Comparison of ENCODE assay signal across 8 cellular contexts in genomic region chr5:150486402-150487198, GRCh38. TPM values are rescaled to one million over a fixed set of nuclear protein-coding genes. Genes with fewer than 3 reads are reported as not detected.
DNase-seq lines count a peak whose midpoint lies in the region; ATAC-seq and TF ChIP-seq lines count a peak whose summit lies in the region.

No MANE protein-coding gene starts in this region.

- H3K9me3 ChIP-seq in CD4-positive, alpha-beta memory T cell (ENCODE audit: control insufficient read depth in 1 of 2, low read length in 2 of 2) = no peaks in the 10 kb centered on the region
- H3K9me3 ChIP-seq in HCT116 (ENCODE audit: control insufficient read depth in 1 of 2, insufficient read depth in 1 of 2, low read depth in 1 of 2, low read length in 2 of 2) (no peaks in the 10 kb centered on the region), ovary (no peaks in the 10 kb centered on the region)

- peak overlapping the region; percentile 96 for H3K9ac ChIP-seq in HCT116 (ENCODE audit: low read length)

- no TSS peak for BruUV-seq in HCT116 (replicated peaks; lab: Mats Ljungman, UMichigan)

- CTCF ChIA-PET in CD4-positive, alpha-beta memory T cell (lab: Charles Lee; ENCODE audit: partially characterized antibody) = interaction anchor here (0.7 to 1.5 kb wide), 2 partner anchors 11 to 36 kb away, joined by 3 to 5 read pairs; no protein-coding TSS in a partner anchor
- CTCF ChIA-PET in HCT116 (lab: Charles Lee) = interaction anchor here (2.8 kb wide), 1 partner anchor 11 kb away, joined by 9 read pairs; no protein-coding TSS in a partner anchor
- CTCF ChIA-PET in RWPE1 (lab: Yijun Ruan, JAX) = interaction anchor here (0.7 to 2.3 kb wide), 9 partner anchors 11 to 169 kb away, joined by 3 to 10 read pairs (median 5); no protein-coding TSS in a partner anchor

- H3K9me2 ChIP-seq in HCT116 (ENCODE audit: insufficient read depth) = no peaks in the 10 kb centered on the region

- H3K36me3 Mint-ChIP-seq in CD4-positive, alpha-beta memory T cell = no peaks in the 10 kb centered on the region
- H3K36me3 Mint-ChIP-seq in activated naive CD8-positive, alpha-beta T cell treated with anti-CD3 and anti-CD28 coated beads, Interleukin-2, amount 10 ng/mL, durations not matched to agents 7 days and 5 days = no peaks in the 10 kb centered on the region

- H2AFZ ChIP-seq in HCT116 (ENCODE audit: low read depth, low read length, poor library complexity, severe bottlenecking) = no peak overlapping the region

- POLR2A ChIA-PET in CD4-positive, alpha-beta memory T cell (lab: Charles Lee; ENCODE audit: partially characterized antibody) = interaction anchor here (0.7 to 1.0 kb wide), 2 partner anchors 36 to 126 kb away, joined by 3 to 4 read pairs; no protein-coding TSS in a partner anchor
- POLR2A ChIA-PET in HCT116 (lab: Charles Lee) (interaction anchor here (0.9 kb wide), 1 partner anchor 12 kb away, joined by 3 read pairs; no protein-coding TSS in a partner anchor), RWPE1 (lab: Yijun Ruan, JAX; ENCODE audit: low non-redundant PET) (interaction anchor here (0.6 kb wide), 4 partner anchors 11 to 263 kb away, joined by 3 to 8 read pairs (median 3); no protein-coding TSS in a partner anchor)
- POLR2A ChIA-PET in activated naive CD8-positive, alpha-beta T cell treated with anti-CD3 and anti-CD28 coated beads, Interleukin-2, amount 10 ng/mL, durations not matched to agents 7 days and 5 days (lab: Charles Lee) = no interaction called here

- RAD21 ChIA-PET in HCT116 (lab: Charles Lee; ENCODE audit: low non-redundant PET in 1 of 2, low total read pairs in 2 of 2, uncharacterized antibody in 2 of 2, unreplicated experiment in 2 of 2) = no interaction called here

- H4K20me1 ChIP-seq in HCT116 (ENCODE audit: insufficient read depth) = no peaks in the 10 kb centered on the region

- ATAC-seq in HCT116 (peak; percentile 65), Right ventricle myocardium superior (ENCODE audit: poor library complexity) (peak; percentile 13), GM18907 (IDR thresholded peaks at IDR 0.05; ENCODE audit: unreplicated experiment) (no peak), GM18520 (IDR thresholded peaks at IDR 0.05; ENCODE audit: unreplicated experiment) (no peak)
- peak; percentile 54 for ATAC-seq in activated naive CD8-positive, alpha-beta T cell treated with anti-CD3 and anti-CD28 coated beads, Interleukin-2, amount 10 ng/mL, durations not matched to agents 7 days and 5 days (ENCODE audit: low read depth)

- H3K4me3 Mint-ChIP-seq in CD4-positive, alpha-beta memory T cell = peak overlapping the region; percentile 61 to 82 (median 70)
- peak overlapping the region; percentile 51 for H3K4me3 Mint-ChIP-seq in activated naive CD8-positive, alpha-beta T cell treated with anti-CD3 and anti-CD28 coated beads, Interleukin-2, amount 10 ng/mL, durations not matched to agents 7 days and 5 days

- no peak for TF ChIP-seq EP300 in ovary (IDR thresholded peaks at IDR 0.05)

- TF ChIP-seq POLR2A in HCT116 (IDR thresholded peaks at IDR 0.05; ENCODE audit: borderline replicate concordance, extremely low read depth, insufficient read depth, insufficient read length) = no peak
- TF ChIP-seq POLR2A in ovary (IDR thresholded peaks at IDR 0.05) = no peak

- H3K27me3 Mint-ChIP-seq in CD4-positive, alpha-beta memory T cell = peaks cover 4 to 15% of the 10 kb centered on the region in 2 donors
- H3K27me3 Mint-ChIP-seq in activated naive CD8-positive, alpha-beta T cell treated with anti-CD3 and anti-CD28 coated beads, Interleukin-2, amount 10 ng/mL, durations not matched to agents 7 days and 5 days = peaks cover 24% of the 10 kb centered on the region

- DNase-seq in CD4-positive, alpha-beta memory T cell = peak; percentile 46 to 68 (median 61)
- DNase-seq in HCT116 (ENCODE audit: low read depth, low spot score) (peak; percentile 46), RWPE1 (ENCODE audit: low spot score) (peak; percentile 87), Right ventricle myocardium superior (peak; percentile 74), ovary (peak; percentile 59 to 79 (median 77))
- peak; percentile 80 for DNase-seq in activated naive CD8-positive, alpha-beta T cell treated with anti-CD3 and anti-CD28 coated beads, Interleukin-2, amount 10 ng/mL, durations not matched to agents 7 days and 5 days

- intact Hi-C loops in CD4-positive, alpha-beta memory T cell (cut with micrococcal nuclease) = no loop called here
- intact Hi-C loops in HCT116 (cut with micrococcal nuclease) = no loop called here
- intact Hi-C loops in Right ventricle myocardium superior (cut with DNase I) = no loop called here
- intact Hi-C loops in ovary (cut with DNase I) = loop anchor here in 1 of 4 donors (5.0 kb wide), 1 partner anchor 36 kb away; no protein-coding TSS in a partner anchor

- no peak for TF ChIP-seq RAD21 in HCT116 (IDR thresholded peaks at IDR 0.05; ENCODE audit: low read depth)

- no peak for TF ChIP-seq CTCF in HCT116 (IDR thresholded peaks at IDR 0.05 in 2 of 3, conservative IDR thresholded peaks at IDR 0.05 in 1 of 3; ENCODE audit: borderline replicate concordance in 1 of 3, insufficient read depth in 1 of 3, low read depth in 2 of 3, low read length in 2 of 3)
- TF ChIP-seq CTCF in RWPE1 (conservative IDR thresholded peaks at IDR 0.05; ENCODE audit: low read depth) = no peak
- TF ChIP-seq CTCF in ovary (IDR thresholded peaks at IDR 0.05) = peak in 1 of 3 donors; percentile 12

- no peak overlapping the region for H3K27ac ChIP-seq in CD4-positive, alpha-beta memory T cell (ENCODE audit: low read depth, low read length)
- H3K27ac ChIP-seq in HCT116 (ENCODE audit: low read depth, low read length) (peak overlapping the region; percentile 77), RWPE1 (peak overlapping the region; percentile 90), ovary (peak overlapping the region; percentile 87 to 89)

- peak overlapping the region in 3 of 7 donors; percentile 68 to 79 (median 73) for H3K27ac Mint-ChIP-seq in CD4-positive, alpha-beta memory T cell
- H3K27ac Mint-ChIP-seq in activated naive CD8-positive, alpha-beta T cell treated with anti-CD3 and anti-CD28 coated beads, Interleukin-2, amount 10 ng/mL, durations not matched to agents 7 days and 5 days = no peak overlapping the region

- H3K9me3 Mint-ChIP-seq in CD4-positive, alpha-beta memory T cell = peaks cover 0 to 2% (median 0%) of the 10 kb centered on the region in 8 donors
- H3K9me3 Mint-ChIP-seq in activated naive CD8-positive, alpha-beta T cell treated with anti-CD3 and anti-CD28 coated beads, Interleukin-2, amount 10 ng/mL, durations not matched to agents 7 days and 5 days = no peaks in the 10 kb centered on the region

- peak overlapping the region in 1 of 2 donors; percentile 43 for H3K4me3 ChIP-seq in CD4-positive, alpha-beta memory T cell (ENCODE audit: low read length in 2 of 2)
- H3K4me3 ChIP-seq in HCT116 (replicated peaks in 1 of 2; ENCODE audit: low read depth in 1 of 2, low read length in 2 of 2) = peak overlapping the region; percentile 78 to 91
- peak overlapping the region; percentile 74 for H3K4me3 ChIP-seq in ovary

- peaks cover 3% of the 10 kb centered on the region for H3K27me3 ChIP-seq in CD4-positive, alpha-beta memory T cell (ENCODE audit: insufficient read depth, low read length)
- H3K27me3 ChIP-seq in HCT116 (ENCODE audit: insufficient read depth, low read length) (no peaks in the 10 kb centered on the region), ovary (no peaks in the 10 kb centered on the region)

- peaks cover 7% of the 10 kb centered on the region for H3K4me1 ChIP-seq in CD4-positive, alpha-beta memory T cell (ENCODE audit: insufficient read depth, low read length)
- H3K4me1 ChIP-seq in HCT116 (ENCODE audit: control insufficient read depth in 1 of 2, insufficient read depth in 2 of 2, low read length in 2 of 2) = peaks cover 18 to 44% of the 10 kb centered on the region in 2 experiments
- H3K4me1 ChIP-seq in ovary (ENCODE audit: insufficient read depth) = peaks cover 35% of the 10 kb centered on the region

- 0 to 2% (median 0%) methylated on average over 24 to 60 of the region's 60 CpGs for WGBS in ovary, 3 donors

- H3K79me2 ChIP-seq in HCT116 (ENCODE audit: insufficient read depth, low read length) = peaks cover 51% of the 10 kb centered on the region

- peak overlapping the region; percentile 97 for H3K4me2 ChIP-seq in HCT116 (ENCODE audit: low read length)

- peaks cover 2 to 19% (median 12%) of the 10 kb centered on the region in 4 donors for H3K4me1 Mint-ChIP-seq in CD4-positive, alpha-beta memory T cell
- peaks cover 7% of the 10 kb centered on the region for H3K4me1 Mint-ChIP-seq in activated naive CD8-positive, alpha-beta T cell treated with anti-CD3 and anti-CD28 coated beads, Interleukin-2, amount 10 ng/mL, durations not matched to agents 7 days and 5 days

- H3K36me3 ChIP-seq in CD4-positive, alpha-beta memory T cell (ENCODE audit: insufficient read depth, low read length) = no peaks in the 10 kb centered on the region
- peaks cover 0 to 4% of the 10 kb centered on the region in 2 experiments; a peak in 1 of 4 replicates for H3K36me3 ChIP-seq in HCT116 (ENCODE audit: control insufficient read depth in 1 of 2, insufficient read depth in 2 of 2, low read length in 2 of 2)
- H3K36me3 ChIP-seq in ovary = no peaks in the 10 kb centered on the region

TF ChIP-seq in HCT116, 20 proteins besides CTCF, POLR2A, EP300 and RAD21 (continues in another document):
- TF ChIP-seq EZH2phosphoT487 (IDR thresholded peaks at IDR 0.05; ENCODE audit: borderline replicate concordance) = no peak
- TF ChIP-seq EZH2 (IDR thresholded peaks at IDR 0.05) = no peak
- peak; percentile 18 for TF ChIP-seq TCF7L2 (IDR thresholded peaks at IDR 0.05; ENCODE audit: borderline replicate concordance, extremely low read depth, insufficient read depth, insufficient read length)
- no peak for TF ChIP-seq ATF3 (IDR thresholded peaks at IDR 0.05)

RNA-seq across cellular contexts. Expression of gene NDST1, which starts 21.3 kb away (rescaled TPM):
- under 1 TPM; 0.35 to 0.64 TPM for total RNA-seq in CD4-positive, alpha-beta memory T cell
- polyA plus RNA-seq in CD4-positive, alpha-beta memory T cell = under 1 TPM in 1 of 2 donors, not detected in 1; 0.29 TPM
- 33.1 TPM for total RNA-seq in HCT116 (2021; ENCODE audit: unreplicated experiment)
- polyA plus RNA-seq in HCT116 (2012) = 14.9 and 19.5 TPM in 2 replicates
- 1 to 10 TPM; 1.0 to 1.9 TPM for total RNA-seq in activated naive CD8-positive, alpha-beta T cell treated with anti-CD3 and anti-CD28 coated beads, Interleukin-2, amount 10 ng/mL, durations not matched to agents 7 days and 5 days
- 50.8 TPM for total RNA-seq in Right ventricle myocardium superior
- 100 to 1,000 TPM in 3 of 7 donors, 10 to 100 TPM in 4; 31.0 to 139 (median 92.8) TPM for total RNA-seq in ovary
- 10 to 100 TPM; 31.8 to 44.1 TPM for polyA plus RNA-seq in ovary

RNA-seq across cellular contexts. Expression of gene RPS14, which starts 37.1 kb away (rescaled TPM):
- total RNA-seq in CD4-positive, alpha-beta memory T cell = 1,000 to 10,000 TPM; 5,260 to 5,575 TPM
- polyA plus RNA-seq in CD4-positive, alpha-beta memory T cell = 1,000 to 10,000 TPM; 7,865 to 9,996 TPM
- 2,557 TPM for total RNA-seq in HCT116 (2021; ENCODE audit: unreplicated experiment)
- polyA plus RNA-seq in HCT116 (2012) = 4,169 and 4,510 TPM in 2 replicates
- 1,000 to 10,000 TPM; 2,811 to 2,872 TPM for total RNA-seq in activated naive CD8-positive, alpha-beta T cell treated with anti-CD3 and anti-CD28 coated beads, Interleukin-2, amount 10 ng/mL, durations not matched to agents 7 days and 5 days
- 1,133 TPM for total RNA-seq in Right ventricle myocardium superior
- 1,000 to 10,000 TPM; 2,727 to 9,295 (median 4,211) TPM for total RNA-seq in ovary
- polyA plus RNA-seq in ovary = 1,000 to 10,000 TPM; 2,234 to 8,183 TPM

Comparison
In these comparisons a context has a peak if more than half of its experiments do, and no peak if none do; other contexts are left out.
1. ATAC-seq: peak in HCT116 (single experiment), activated naive CD8-positive, alpha-beta T cell treated with anti-CD3 and anti-CD28 coated beads, Interleukin-2, amount 10 ng/mL, durations not matched to agents 7 days and 5 days (single experiment) and Right ventricle myocardium superior (single experiment); none in GM18907 (single experiment) and GM18520 (single experiment).
2. RNA of gene NDST1, which starts 21.3 kb away (total RNA-seq): 31.0 to 139 TPM in ovary, 50.8 TPM in Right ventricle myocardium superior (single experiment) and 33.1 TPM in HCT116 (single experiment); 1.0 to 1.9 TPM in activated naive CD8-positive, alpha-beta T cell treated with anti-CD3 and anti-CD28 coated beads, Interleukin-2, amount 10 ng/mL, durations not matched to agents 7 days and 5 days and 0.35 to 0.64 TPM in CD4-positive, alpha-beta memory T cell; every median in the first group is over 10 times any median in the second.
3. Peak in every context shown above with its lines, with median percentiles within 50 percentile points of each other: DNase-seq.